Comparison of ENCODE assay signal across 13 cellular contexts in genomic region chr4:16269742-16270522, GRCh38. TPM values are rescaled to one million over a fixed set of nuclear protein-coding genes. Genes with fewer than 3 reads are reported as not detected.
A peak's percentile ranks its signal among the peaks of the same experiment; 100 is the strongest.
DNase-seq lines count a peak whose midpoint lies in the region; ATAC-seq and TF ChIP-seq lines count a peak whose summit lies in the region.
"Had no signal": no experiment of that assay in that cellular context is flagged by ENCODE, and none has a peak within 500 bp of the region (broad histone marks: within the 10 kb centered on the region; RNA-seq: fewer than 3 reads in every experiment).

No MANE protein-coding gene starts in this region.

- WGBS in suprapubic skin, result 36% methylated on average over 4 of the region's 4 CpGs

- no peak for ATAC-seq in GM18502 (IDR thresholded peaks at IDR 0.05; ENCODE audit: poor library complexity, unreplicated experiment)

- DNase-seq in GF-D8 (lab: John Stamatoyannopoulos, UW) (peak; percentile 92), OCI-M1 (lab: John Stamatoyannopoulos, UW) (peak; percentile 80), choroid plexus epithelial cell (ENCODE audit: low read depth) (peak; percentile 86), non-pigmented ciliary epithelial cell (ENCODE audit: low read depth) (peak; percentile 74), HK-2 (ENCODE audit: unreplicated experiment) (no peak), suprapubic skin (ENCODE audit: low spot score in 2 of 2) (no peak), nucleus accumbens (lab: John Stamatoyannopoulos, UW) (no peak)
- DNase-seq: activated naive CD4-positive, alpha-beta T cell treated with anti-CD3 and anti-CD28 coated beads, Interleukin-2, amount 10 ng/mL, durations not matched to agents 7 days and 5 days; DMS79 treated with DMSO at 0.1 percent for 48 hours; NCI-H526; small intestine; stimulated activated naive B cell treated with anti-CD40 and anti-IgM and Interleukin-4, amounts not matched to agents 10 μg/mL and 1 μg/mL and 100 μg/mL, for 72 hours had no signal

- TF ChIP-seq CTCF in choroid plexus epithelial cell (conservative IDR thresholded peaks at IDR 0.05; ENCODE audit: low read depth, low read length), result no peak
- no peak for TF ChIP-seq CTCF in suprapubic skin (IDR thresholded peaks at IDR 0.05)

- peaks cover 8% of the 10 kb centered on the region for H3K4me1 ChIP-seq in suprapubic skin

- H3K27ac ChIP-seq in suprapubic skin, result no peak overlapping the region

- H3K4me3 ChIP-seq in choroid plexus epithelial cell (ENCODE audit: low read depth, low read length), result no peak overlapping the region
- H3K4me3 ChIP-seq in suprapubic skin, result no peak overlapping the region

- no peaks in the 10 kb centered on the region for H3K36me3 ChIP-seq in suprapubic skin

- no peak for TF ChIP-seq POLR2A in suprapubic skin (IDR thresholded peaks at IDR 0.05)

- no peaks in the 10 kb centered on the region for H3K9me3 ChIP-seq in suprapubic skin

- no peak for TF ChIP-seq EP300 in suprapubic skin (IDR thresholded peaks at IDR 0.05)

- H3K27me3 ChIP-seq in suprapubic skin, result no peaks in the 10 kb centered on the region

RNA-seq across cellular contexts. Expression of gene TAPT1, which starts 43.7 kb away (rescaled TPM):
- total RNA-seq in suprapubic skin, result 10 to 100 TPM; 15.3 to 57.2 (median 23.7) TPM

Comparison
In these comparisons a context has a peak if more than half of its experiments do, and no peak if none do; other contexts are left out.
1. DNase-seq: peak in GF-D8 (single experiment), OCI-M1 (single experiment), choroid plexus epithelial cell (single experiment) and non-pigmented ciliary epithelial cell (single experiment); none in HK-2 (single experiment), suprapubic skin (0 of 2) and nucleus accumbens (0 of 56).